1 cellular context compared by ENCODE assay signal in the genomic region with DNA sequence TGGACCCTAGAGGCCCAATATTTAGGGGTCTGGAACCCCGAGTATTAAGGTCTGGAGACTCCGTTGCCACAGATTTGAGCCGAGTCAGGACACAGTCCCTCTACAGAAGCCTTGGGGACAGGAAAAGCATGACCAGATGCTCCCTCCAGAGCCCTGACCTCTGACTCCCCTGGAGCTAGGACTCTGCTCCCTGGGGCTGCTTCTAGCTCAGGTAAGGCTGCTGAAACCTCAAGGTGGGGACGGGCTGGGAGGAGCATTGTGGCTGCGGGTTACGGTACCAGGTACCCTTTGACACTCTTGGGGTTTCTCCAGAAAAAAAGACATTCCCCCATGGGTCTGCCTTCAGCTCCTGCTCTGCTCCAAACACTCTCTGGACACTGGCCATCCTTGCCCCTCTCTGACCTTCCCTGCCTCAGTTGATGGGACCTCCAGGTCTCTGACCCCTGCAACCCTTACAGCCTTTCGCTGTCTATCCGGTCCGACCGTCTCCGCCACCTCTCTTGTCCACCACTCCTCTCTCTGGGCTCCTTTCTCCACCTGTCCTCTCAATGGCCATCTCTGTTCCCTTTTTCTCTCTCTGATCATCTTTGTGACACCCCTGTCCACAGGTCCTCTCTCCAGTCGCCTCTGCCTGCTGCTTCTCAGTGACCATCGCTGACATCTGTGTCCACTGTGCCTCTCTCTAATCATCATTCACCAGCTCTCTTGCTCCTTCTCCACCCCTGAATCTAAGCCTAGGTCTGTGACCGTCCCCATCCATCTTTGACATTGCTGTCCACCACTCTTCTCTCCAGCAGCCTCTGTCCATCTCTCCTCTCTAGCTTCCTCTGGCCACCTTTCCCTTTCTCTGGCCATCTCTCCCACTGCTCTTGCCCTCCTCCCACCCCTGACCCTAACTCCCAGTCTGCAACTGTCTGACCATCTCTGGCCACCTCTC.
TF ChIP-seq lines count a peak whose summit lies in the region.

No MANE protein-coding gene starts in this region.

TF ChIP-seq in HepG2, 621 proteins besides CTCF, POLR2A, EP300 and RAD21:
- TF ChIP-seq ZMYM2 (CRISPR knock-in tag; IDR thresholded peaks at IDR 0.05) (no peak), HNF4A (CRISPR knock-in tag; IDR thresholded peaks at IDR 0.05) (0 out of 2 replicates have a peak, but pooled peaks have one; percentile 4), MIER3 (CRISPR knock-in tag; IDR thresholded peaks at IDR 0.05; ENCODE audit: borderline replicate concordance) (no peak), SMAD9 (CRISPR knock-in tag; IDR thresholded peaks at IDR 0.05) (no peak), FOXK2 (IDR thresholded peaks at IDR 0.05) (0 out of 2 replicates have a peak, but pooled peaks have one; percentile 1), PHF21A (CRISPR knock-in tag; IDR thresholded peaks at IDR 0.05) (no peak), SRSF4 (IDR thresholded peaks at IDR 0.05; ENCODE audit: low read depth, low read length, poor library complexity, severe bottlenecking) (no peak), RBAK (CRISPR knock-in tag; IDR thresholded peaks at IDR 0.05) (no peak), ZNF75D (CRISPR knock-in tag; IDR thresholded peaks at IDR 0.05; ENCODE audit: borderline replicate concordance) (no peak), GABPA (IDR thresholded peaks at IDR 0.05; ENCODE audit: low read depth, low read length) (no peak), GABPA (CRISPR knock-in tag; IDR thresholded peaks at IDR 0.05; ENCODE audit: low read depth) (no peak), NR2F6 (IDR thresholded peaks at IDR 0.05) (peak; percentile 46), NR2F6 (CRISPR knock-in tag; IDR thresholded peaks at IDR 0.05) (peak; percentile 34; the same call in 1 of the 2 replicates), ARNT2 (CRISPR knock-in tag; IDR thresholded peaks at IDR 0.05; ENCODE audit: low read depth) (no peak), CENPX (CRISPR knock-in tag; IDR thresholded peaks at IDR 0.05) (no peak), ZNF772 (CRISPR knock-in tag; IDR thresholded peaks at IDR 0.05) (no peak), NKX3-1 (CRISPR knock-in tag; IDR thresholded peaks at IDR 0.05) (no peak), SP140L (CRISPR knock-in tag; IDR thresholded peaks at IDR 0.05; ENCODE audit: borderline replicate concordance) (no peak), NR2F1 (CRISPR knock-in tag; IDR thresholded peaks at IDR 0.05) (peak in 1 of 2 experiments; percentile 49; a peak in 1 of 4 replicates), SPEN (CRISPR knock-in tag; IDR thresholded peaks at IDR 0.05; ENCODE audit: low read depth) (no peak), RFX1 (IDR thresholded peaks at IDR 0.05) (no peak)
- TF ChIP-seq, protein P1, sequence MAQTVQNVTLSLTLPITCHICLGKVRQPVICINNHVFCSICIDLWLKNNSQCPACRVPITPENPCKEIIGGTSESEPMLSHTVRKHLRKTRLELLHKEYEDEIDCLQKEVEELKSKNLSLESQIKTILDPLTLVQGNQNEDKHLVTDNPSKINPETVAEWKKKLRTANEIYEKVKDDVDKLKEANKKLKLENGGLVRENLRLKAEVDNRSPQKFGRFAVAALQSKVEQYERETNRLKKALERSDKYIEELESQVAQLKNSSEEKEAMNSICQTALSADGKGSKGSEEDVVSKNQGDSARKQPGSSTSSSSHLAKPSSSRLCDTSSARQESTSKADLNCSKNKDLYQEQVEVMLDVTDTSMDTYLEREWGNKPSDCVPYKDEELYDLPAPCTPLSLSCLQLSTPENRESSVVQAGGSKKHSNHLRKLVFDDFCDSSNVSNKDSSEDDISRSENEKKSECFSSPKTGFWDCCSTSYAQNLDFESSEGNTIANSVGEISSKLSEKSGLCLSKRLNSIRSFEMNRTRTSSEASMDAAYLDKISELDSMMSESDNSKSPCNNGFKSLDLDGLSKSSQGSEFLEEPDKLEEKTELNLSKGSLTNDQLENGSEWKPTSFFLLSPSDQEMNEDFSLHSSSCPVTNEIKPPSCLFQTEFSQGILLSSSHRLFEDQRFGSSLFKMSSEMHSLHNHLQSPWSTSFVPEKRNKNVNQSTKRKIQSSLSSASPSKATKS (CRISPR knock-in tag; IDR thresholded peaks at IDR 0.05) = no peak
- TF ChIP-seq, protein P2, sequence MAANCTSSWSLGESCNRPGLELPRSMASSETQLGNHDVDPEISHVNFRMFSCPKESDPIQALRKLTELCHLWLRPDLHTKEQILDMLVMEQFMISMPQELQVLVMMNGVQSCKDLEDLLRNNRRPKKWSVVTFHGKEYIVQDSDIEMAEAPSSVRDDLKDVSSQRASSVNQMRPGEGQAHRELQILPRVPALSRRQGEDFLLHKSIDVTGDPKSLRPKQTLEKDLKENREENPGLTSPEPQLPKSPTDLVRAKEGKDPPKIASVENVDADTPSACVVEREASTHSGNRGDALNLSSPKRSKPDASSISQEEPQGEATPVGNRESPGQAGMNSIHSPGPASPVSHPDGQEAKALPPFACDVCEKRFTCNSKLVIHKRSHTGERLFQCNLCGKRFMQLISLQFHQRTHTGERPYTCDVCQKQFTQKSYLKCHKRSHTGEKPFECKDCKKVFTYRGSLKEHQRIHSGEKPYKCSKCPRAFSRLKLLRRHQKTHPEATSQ (CRISPR knock-in tag; IDR thresholded peaks at IDR 0.05; ENCODE audit: borderline replicate concordance) = no peak
- TF ChIP-seq, protein P3, sequence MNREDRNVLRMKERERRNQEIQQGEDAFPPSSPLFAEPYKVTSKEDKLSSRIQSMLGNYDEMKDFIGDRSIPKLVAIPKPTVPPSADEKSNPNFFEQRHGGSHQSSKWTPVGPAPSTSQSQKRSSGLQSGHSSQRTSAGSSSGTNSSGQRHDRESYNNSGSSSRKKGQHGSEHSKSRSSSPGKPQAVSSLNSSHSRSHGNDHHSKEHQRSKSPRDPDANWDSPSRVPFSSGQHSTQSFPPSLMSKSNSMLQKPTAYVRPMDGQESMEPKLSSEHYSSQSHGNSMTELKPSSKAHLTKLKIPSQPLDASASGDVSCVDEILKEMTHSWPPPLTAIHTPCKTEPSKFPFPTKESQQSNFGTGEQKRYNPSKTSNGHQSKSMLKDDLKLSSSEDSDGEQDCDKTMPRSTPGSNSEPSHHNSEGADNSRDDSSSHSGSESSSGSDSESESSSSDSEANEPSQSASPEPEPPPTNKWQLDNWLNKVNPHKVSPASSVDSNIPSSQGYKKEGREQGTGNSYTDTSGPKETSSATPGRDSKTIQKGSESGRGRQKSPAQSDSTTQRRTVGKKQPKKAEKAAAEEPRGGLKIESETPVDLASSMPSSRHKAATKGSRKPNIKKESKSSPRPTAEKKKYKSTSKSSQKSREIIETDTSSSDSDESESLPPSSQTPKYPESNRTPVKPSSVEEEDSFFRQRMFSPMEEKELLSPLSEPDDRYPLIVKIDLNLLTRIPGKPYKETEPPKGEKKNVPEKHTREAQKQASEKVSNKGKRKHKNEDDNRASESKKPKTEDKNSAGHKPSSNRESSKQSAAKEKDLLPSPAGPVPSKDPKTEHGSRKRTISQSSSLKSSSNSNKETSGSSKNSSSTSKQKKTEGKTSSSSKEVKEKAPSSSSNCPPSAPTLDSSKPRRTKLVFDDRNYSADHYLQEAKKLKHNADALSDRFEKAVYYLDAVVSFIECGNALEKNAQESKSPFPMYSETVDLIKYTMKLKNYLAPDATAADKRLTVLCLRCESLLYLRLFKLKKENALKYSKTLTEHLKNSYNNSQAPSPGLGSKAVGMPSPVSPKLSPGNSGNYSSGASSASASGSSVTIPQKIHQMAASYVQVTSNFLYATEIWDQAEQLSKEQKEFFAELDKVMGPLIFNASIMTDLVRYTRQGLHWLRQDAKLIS (CRISPR knock-in tag; IDR thresholded peaks at IDR 0.05) = no peak
- TF ChIP-seq, protein P4, sequence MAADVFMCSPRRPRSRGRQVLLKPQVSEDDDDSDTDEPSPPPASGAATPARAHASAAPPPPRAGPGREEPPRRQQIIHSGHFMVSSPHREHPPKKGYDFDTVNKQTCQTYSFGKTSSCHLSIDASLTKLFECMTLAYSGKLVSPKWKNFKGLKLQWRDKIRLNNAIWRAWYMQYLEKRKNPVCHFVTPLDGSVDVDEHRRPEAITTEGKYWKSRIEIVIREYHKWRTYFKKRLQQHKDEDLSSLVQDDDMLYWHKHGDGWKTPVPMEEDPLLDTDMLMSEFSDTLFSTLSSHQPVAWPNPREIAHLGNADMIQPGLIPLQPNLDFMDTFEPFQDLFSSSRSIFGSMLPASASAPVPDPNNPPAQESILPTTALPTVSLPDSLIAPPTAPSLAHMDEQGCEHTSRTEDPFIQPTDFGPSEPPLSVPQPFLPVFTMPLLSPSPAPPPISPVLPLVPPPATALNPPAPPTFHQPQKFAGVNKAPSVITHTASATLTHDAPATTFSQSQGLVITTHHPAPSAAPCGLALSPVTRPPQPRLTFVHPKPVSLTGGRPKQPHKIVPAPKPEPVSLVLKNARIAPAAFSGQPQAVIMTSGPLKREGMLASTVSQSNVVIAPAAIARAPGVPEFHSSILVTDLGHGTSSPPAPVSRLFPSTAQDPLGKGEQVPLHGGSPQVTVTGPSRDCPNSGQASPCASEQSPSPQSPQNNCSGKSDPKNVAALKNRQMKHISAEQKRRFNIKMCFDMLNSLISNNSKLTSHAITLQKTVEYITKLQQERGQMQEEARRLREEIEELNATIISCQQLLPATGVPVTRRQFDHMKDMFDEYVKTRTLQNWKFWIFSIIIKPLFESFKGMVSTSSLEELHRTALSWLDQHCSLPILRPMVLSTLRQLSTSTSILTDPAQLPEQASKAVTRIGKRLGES (CRISPR knock-in tag; IDR thresholded peaks at IDR 0.05; ENCODE audit: borderline replicate concordance) = no peak
- TF ChIP-seq, protein P5, sequence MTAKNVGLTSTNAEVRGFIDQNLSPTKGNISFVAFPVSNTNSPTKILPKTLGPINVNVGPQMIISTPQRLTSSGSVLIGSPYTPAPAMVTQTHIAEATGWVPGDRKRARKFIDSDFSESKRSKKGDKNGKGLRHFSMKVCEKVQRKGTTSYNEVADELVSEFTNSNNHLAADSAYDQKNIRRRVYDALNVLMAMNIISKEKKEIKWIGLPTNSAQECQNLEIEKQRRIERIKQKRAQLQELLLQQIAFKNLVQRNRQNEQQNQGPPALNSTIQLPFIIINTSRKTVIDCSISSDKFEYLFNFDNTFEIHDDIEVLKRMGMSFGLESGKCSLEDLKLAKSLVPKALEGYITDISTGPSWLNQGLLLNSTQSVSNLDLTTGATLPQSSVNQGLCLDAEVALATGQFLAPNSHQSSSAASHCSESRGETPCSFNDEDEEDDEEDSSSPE (CRISPR knock-in tag; IDR thresholded peaks at IDR 0.05) = no peak
